Comparison of ENCODE assay signal across 9 cellular contexts in the genomic region with DNA sequence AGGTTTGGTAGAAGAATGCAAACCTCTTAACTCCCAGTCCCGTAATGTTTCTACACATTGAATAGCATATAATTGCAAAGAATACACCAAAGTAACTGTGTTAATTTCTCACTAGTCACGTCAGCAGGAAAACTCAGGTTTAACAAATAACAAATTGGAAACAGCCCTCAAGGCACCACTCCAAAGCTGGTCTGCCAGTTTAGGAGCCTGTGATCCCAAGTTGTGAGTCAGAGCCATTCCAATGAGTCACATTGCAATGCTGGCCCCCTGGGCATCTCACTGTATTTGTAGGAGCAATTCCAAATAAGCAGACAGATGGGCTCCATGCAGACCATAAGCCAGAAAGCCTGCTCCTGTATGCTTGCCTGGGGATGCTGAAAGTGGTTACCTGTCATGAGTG.
A peak's percentile ranks its signal among the peaks of the same experiment; 100 is the strongest.
DNase-seq lines count a peak whose midpoint lies in the region; TF ChIP-seq lines count a peak whose summit lies in the region.
"Had no signal": no experiment of that assay in that cellular context is flagged by ENCODE, and none has a peak within 500 bp of the region (broad histone marks: within the 10 kb centered on the region; RNA-seq: fewer than 3 reads in every experiment).

No MANE protein-coding gene starts in this region.

- TF ChIP-seq POLR2A in Peyer's patch (IDR thresholded peaks at IDR 0.05), result no peak

- CTCF ChIA-PET in SK-N-SH (lab: Yijun Ruan, JAX), result no interaction called here

- TF ChIP-seq EP300 in SK-N-SH (IDR thresholded peaks at IDR 0.05; ENCODE audit: borderline replicate concordance in 1 of 2, low read depth in 1 of 2, low read length in 1 of 2), result peak in 1 of 2 experiments; percentile 96; a peak in 2 of 4 replicates

- TF ChIP-seq RAD21 in SK-N-SH (IDR thresholded peaks at IDR 0.05; ENCODE audit: low read length), result no peak

- in situ Hi-C loops in GM13977 (cut with MboI; ENCODE audit: low pct_unique_long_range_greater_than_20kb, low sequenced_read_pairs, unreplicated experiment), result no loop called here

- H3K36me3 ChIP-seq in SK-N-SH (replicated peaks in 1 of 2; ENCODE audit: control insufficient read depth in 1 of 2, insufficient read depth in 2 of 2, low read length in 1 of 2), result no peaks in the 10 kb centered on the region
- no peaks in the 10 kb centered on the region for H3K36me3 ChIP-seq in Peyer's patch

- TF ChIP-seq CTCF in SK-N-SH (IDR thresholded peaks at IDR 0.05) (no peak), foreskin fibroblast (IDR thresholded peaks at IDR 0.05; ENCODE audit: low read depth, low read length) (no peak), Peyer's patch (IDR thresholded peaks at IDR 0.05) (no peak), GM13977 (IDR thresholded peaks at IDR 0.05; ENCODE audit: extremely low read depth, insufficient read depth, missing control alignments) (no peak)

- H2AFZ ChIP-seq in SK-N-SH (ENCODE audit: low read depth), result no peak overlapping the region

- peaks cover 15% of the 10 kb centered on the region for H3F3A ChIP-seq in SK-N-SH (replicated peaks; ENCODE audit: insufficient read depth)

- no peaks in the 10 kb centered on the region for H3K9me3 ChIP-seq in SK-N-SH
- no peaks in the 10 kb centered on the region for H3K9me3 ChIP-seq in Peyer's patch

- no peaks in the 10 kb centered on the region for H3K9me2 ChIP-seq in SK-N-SH

- H3K9ac ChIP-seq in SK-N-SH, result no peak overlapping the region

- DNase-seq in GOT3 (lab: John Stamatoyannopoulos, UW) (peak; percentile 3), SK-N-SH (peak; percentile 1), foreskin fibroblast (peak; percentile 91 to 96), smooth muscle cell of the brain vasculature (ENCODE audit: low read depth, low spot score) (peak; percentile 80), Peyer's patch (no peak), GM13977 (ENCODE audit: low spot score) (no peak), NCI-H2196 (lab: John Stamatoyannopoulos, UW; ENCODE audit: unreplicated experiment) (no peak)
- DNase-seq: RPMI8226, substantia nigra had no signal

- H3K4me1 ChIP-seq in SK-N-SH (ENCODE audit: control insufficient read depth in 1 of 2, insufficient read depth in 2 of 2, low read depth in 1 of 2, low read length in 1 of 2) (peaks cover 3 to 10% of the 10 kb centered on the region in 2 experiments; a peak in 3 of 4 replicates), Peyer's patch (no peaks in the 10 kb centered on the region)

- H3K27ac ChIP-seq in SK-N-SH (ENCODE audit: low read depth in 2 of 2, low read length in 1 of 2) (peak overlapping the region in 1 of 2 experiments; percentile 68; a peak in 2 of 4 replicates), Peyer's patch (no peak overlapping the region)

- POLR2A ChIA-PET in SK-N-SH (lab: Yijun Ruan, JAX), result no interaction called here

- 0% methylated on average over 2 of the region's 2 CpGs for WGBS in SK-N-SH (ENCODE audit: low lambda C conversion rate)

- no peaks in the 10 kb centered on the region for H4K20me1 ChIP-seq in SK-N-SH (ENCODE audit: insufficient read depth)

- H3K4me2 ChIP-seq in SK-N-SH, result peak overlapping the region; percentile 25; the same call in 1 of the 2 replicates

- H3K27me3 ChIP-seq in SK-N-SH (ENCODE audit: insufficient read depth), result no peaks in the 10 kb centered on the region
- H3K27me3 ChIP-seq in Peyer's patch, result no peaks in the 10 kb centered on the region

- H3K4me3 ChIP-seq in SK-N-SH (ENCODE audit: low read depth in 2 of 2, low read length in 1 of 2), result no peak overlapping the region
- H3K4me3 ChIP-seq in foreskin fibroblast (ENCODE audit: low read depth in 1 of 2, low read length in 2 of 2), result no peak overlapping the region
- no peak overlapping the region for H3K4me3 ChIP-seq in Peyer's patch

- no peaks in the 10 kb centered on the region for H3K79me2 ChIP-seq in SK-N-SH (ENCODE audit: insufficient read depth)

TF ChIP-seq in SK-N-SH, 30 proteins besides CTCF, POLR2A, EP300 and RAD21 (continues in another document):
- TF ChIP-seq NRF1 (IDR thresholded peaks at IDR 0.05; ENCODE audit: low read depth, low read length) (no peak), NFIC (IDR thresholded peaks at IDR 0.05; ENCODE audit: borderline replicate concordance) (peak; percentile 93), RXRA (IDR thresholded peaks at IDR 0.05; ENCODE audit: borderline replicate concordance, low read depth) (peak; percentile 58; the same call in 1 of the 2 replicates), TCF12 (IDR thresholded peaks at IDR 0.05) (peak; percentile 99), ELF1 (IDR thresholded peaks at IDR 0.05) (no peak), JUND (IDR thresholded peaks at IDR 0.05) (peak; percentile 98), TEAD4 (IDR thresholded peaks at IDR 0.05; ENCODE audit: borderline replicate concordance, insufficient read depth) (peak; percentile 85), GABPA (IDR thresholded peaks at IDR 0.05; ENCODE audit: low read depth) (no peak), SMC3 (IDR thresholded peaks at IDR 0.05; ENCODE audit: low read depth, low read length) (no peak), SIN3A (IDR thresholded peaks at IDR 0.05; ENCODE audit: borderline replicate concordance, low read depth, low read length) (0 out of 2 replicates have a peak, but pooled peaks have one; percentile 30), POLR2AphosphoS5 (IDR thresholded peaks at IDR 0.05; ENCODE audit: low read depth, low read length) (peak; percentile 83; the same call in 1 of the 2 replicates), FOXJ3 (CRISPR knock-in tag; IDR thresholded peaks at IDR 0.05) (no peak), EZH2phosphoT487 (IDR thresholded peaks at IDR 0.05; ENCODE audit: borderline replicate concordance, low read depth) (no peak), MEF2A (IDR thresholded peaks at IDR 0.05; ENCODE audit: borderline replicate concordance, low read depth) (peak; percentile 66; the same call in 1 of the 2 replicates), RFX5 (IDR thresholded peaks at IDR 0.05; ENCODE audit: low read length) (no peak), YY1 (IDR thresholded peaks at IDR 0.05; ENCODE audit: low read depth) (peak; percentile 29; the same call in 1 of the 2 replicates), TAF1 (IDR thresholded peaks at IDR 0.05; ENCODE audit: borderline replicate concordance, low read depth, low read length) (no peak), CHD2 (IDR thresholded peaks at IDR 0.05; ENCODE audit: low read length, partially characterized antibody) (no peak), MXI1 (IDR thresholded peaks at IDR 0.05; ENCODE audit: low read depth, low read length) (no peak)
- TF ChIP-seq, protein P1, sequence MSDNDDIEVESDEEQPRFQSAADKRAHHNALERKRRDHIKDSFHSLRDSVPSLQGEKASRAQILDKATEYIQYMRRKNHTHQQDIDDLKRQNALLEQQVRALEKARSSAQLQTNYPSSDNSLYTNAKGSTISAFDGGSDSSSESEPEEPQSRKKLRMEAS (IDR thresholded peaks at IDR 0.05; ENCODE audit: low read depth), result peak; percentile 63
- TF ChIP-seq, protein P2, sequence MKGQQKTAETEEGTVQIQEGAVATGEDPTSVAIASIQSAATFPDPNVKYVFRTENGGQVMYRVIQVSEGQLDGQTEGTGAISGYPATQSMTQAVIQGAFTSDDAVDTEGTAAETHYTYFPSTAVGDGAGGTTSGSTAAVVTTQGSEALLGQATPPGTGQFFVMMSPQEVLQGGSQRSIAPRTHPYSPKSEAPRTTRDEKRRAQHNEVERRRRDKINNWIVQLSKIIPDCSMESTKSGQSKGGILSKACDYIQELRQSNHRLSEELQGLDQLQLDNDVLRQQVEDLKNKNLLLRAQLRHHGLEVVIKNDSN (IDR thresholded peaks at IDR 0.05; ENCODE audit: borderline replicate concordance, low read depth), result no peak
- TF ChIP-seq, protein P3, sequence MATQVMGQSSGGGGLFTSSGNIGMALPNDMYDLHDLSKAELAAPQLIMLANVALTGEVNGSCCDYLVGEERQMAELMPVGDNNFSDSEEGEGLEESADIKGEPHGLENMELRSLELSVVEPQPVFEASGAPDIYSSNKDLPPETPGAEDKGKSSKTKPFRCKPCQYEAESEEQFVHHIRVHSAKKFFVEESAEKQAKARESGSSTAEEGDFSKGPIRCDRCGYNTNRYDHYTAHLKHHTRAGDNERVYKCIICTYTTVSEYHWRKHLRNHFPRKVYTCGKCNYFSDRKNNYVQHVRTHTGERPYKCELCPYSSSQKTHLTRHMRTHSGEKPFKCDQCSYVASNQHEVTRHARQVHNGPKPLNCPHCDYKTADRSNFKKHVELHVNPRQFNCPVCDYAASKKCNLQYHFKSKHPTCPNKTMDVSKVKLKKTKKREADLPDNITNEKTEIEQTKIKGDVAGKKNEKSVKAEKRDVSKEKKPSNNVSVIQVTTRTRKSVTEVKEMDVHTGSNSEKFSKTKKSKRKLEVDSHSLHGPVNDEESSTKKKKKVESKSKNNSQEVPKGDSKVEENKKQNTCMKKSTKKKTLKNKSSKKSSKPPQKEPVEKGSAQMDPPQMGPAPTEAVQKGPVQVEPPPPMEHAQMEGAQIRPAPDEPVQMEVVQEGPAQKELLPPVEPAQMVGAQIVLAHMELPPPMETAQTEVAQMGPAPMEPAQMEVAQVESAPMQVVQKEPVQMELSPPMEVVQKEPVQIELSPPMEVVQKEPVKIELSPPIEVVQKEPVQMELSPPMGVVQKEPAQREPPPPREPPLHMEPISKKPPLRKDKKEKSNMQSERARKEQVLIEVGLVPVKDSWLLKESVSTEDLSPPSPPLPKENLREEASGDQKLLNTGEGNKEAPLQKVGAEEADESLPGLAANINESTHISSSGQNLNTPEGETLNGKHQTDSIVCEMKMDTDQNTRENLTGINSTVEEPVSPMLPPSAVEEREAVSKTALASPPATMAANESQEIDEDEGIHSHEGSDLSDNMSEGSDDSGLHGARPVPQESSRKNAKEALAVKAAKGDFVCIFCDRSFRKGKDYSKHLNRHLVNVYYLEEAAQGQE (IDR thresholded peaks at IDR 0.05; ENCODE audit: low read depth, low read length), result 0 out of 2 replicates have a peak, but pooled peaks have one; percentile 35
- TF ChIP-seq, protein P4, sequence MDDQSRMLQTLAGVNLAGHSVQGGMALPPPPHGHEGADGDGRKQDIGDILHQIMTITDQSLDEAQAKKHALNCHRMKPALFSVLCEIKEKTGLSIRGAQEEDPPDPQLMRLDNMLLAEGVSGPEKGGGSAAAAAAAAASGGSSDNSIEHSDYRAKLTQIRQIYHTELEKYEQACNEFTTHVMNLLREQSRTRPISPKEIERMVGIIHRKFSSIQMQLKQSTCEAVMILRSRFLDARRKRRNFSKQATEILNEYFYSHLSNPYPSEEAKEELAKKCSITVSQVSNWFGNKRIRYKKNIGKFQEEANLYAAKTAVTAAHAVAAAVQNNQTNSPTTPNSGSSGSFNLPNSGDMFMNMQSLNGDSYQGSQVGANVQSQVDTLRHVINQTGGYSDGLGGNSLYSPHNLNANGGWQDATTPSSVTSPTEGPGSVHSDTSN (IDR thresholded peaks at IDR 0.05), result peak; percentile 88

Comparison
In these comparisons a context has a peak if more than half of its experiments do, and no peak if none do; other contexts are left out.
1. DNase-seq: peak in GOT3 (single experiment), SK-N-SH (single experiment), foreskin fibroblast (2 of 2) and smooth muscle cell of the brain vasculature (single experiment); none in Peyer's patch (0 of 3), GM13977 (single experiment) and NCI-H2196 (single experiment).